8 cellular contexts compared by ENCODE assay signal in genomic region chr1:225508538-225509375, GRCh38.
DNase-seq lines count a peak whose midpoint lies in the region; ATAC-seq and TF ChIP-seq lines count a peak whose summit lies in the region.

No MANE protein-coding gene starts in this region.

- no peaks in the 10 kb centered on the region for H3K27me3 ChIP-seq in WERI-Rb-1 (ENCODE audit: insufficient read depth, low read depth, severe bottlenecking)

- peaks cover 40% of the 10 kb centered on the region for H3K36me3 ChIP-seq in WERI-Rb-1

- H3K9me3 ChIP-seq in WERI-Rb-1 (ENCODE audit: severe bottlenecking): no peaks in the 10 kb centered on the region

- no peak overlapping the region for H3K4me3 ChIP-seq in WERI-Rb-1 (ENCODE audit: low read depth, low read length)

- no peak for TF ChIP-seq CTCF in WERI-Rb-1 (IDR thresholded peaks at IDR 0.05; ENCODE audit: low read depth, low read length)

- peak; percentile 13 for DNase-seq in stimulated activated CD4-positive, alpha-beta T cell treated with anti-CD3 and anti-CD28 coated beads, Interleukin-1b, Interleukin-23, amount 100 ng/mL, for 48 hours
- no peak for DNase-seq in stimulated activated CD4-positive, alpha-beta T cell treated with anti-CD3 and anti-CD28 coated beads, Interleukin-4, amount 100 ng/mL, for 24 hours
- peak; percentile 57 for DNase-seq in T1000 (lab: John Stamatoyannopoulos, UW)
- DNase-seq in glomerular visceral epithelial cell (ENCODE audit: extremely low spot score): peak; percentile 91
- peak; percentile 92 for DNase-seq in pulmonary artery endothelial cell (ENCODE audit: low read depth, low spot score)
- no peak for DNase-seq in NCI-H526 (lab: John Stamatoyannopoulos, UW)
- no peak for DNase-seq in WERI-Rb-1

- no peak for ATAC-seq in GM21619 (IDR thresholded peaks at IDR 0.05; ENCODE audit: unreplicated experiment)

- no peak overlapping the region for H3K27ac ChIP-seq in WERI-Rb-1

Comparison
In these comparisons a context has a peak if more than half of its experiments do, and no peak if none do; other contexts are left out.
1. DNase-seq: peak in stimulated activated CD4-positive, alpha-beta T cell treated with anti-CD3 and anti-CD28 coated beads, Interleukin-1b, Interleukin-23, amount 100 ng/mL, for 48 hours (single experiment), T1000 (single experiment), glomerular visceral epithelial cell (single experiment) and pulmonary artery endothelial cell (single experiment); none in stimulated activated CD4-positive, alpha-beta T cell treated with anti-CD3 and anti-CD28 coated beads, Interleukin-4, amount 100 ng/mL, for 24 hours (single experiment), NCI-H526 (0 of 2) and WERI-Rb-1 (single experiment).